10 cellular contexts compared by ENCODE assay signal in genomic region chr10:6053816-6054581, GRCh38. TPM values are rescaled to one million over a fixed set of nuclear protein-coding genes. Genes with fewer than 3 reads are reported as not detected.
DNase-seq lines count a peak whose midpoint lies in the region; ATAC-seq lines count a peak whose summit lies in the region.
"Had no signal": no experiment of that assay in that cellular context is flagged by ENCODE, and none has a peak within 500 bp of the region (broad histone marks: within the 10 kb centered on the region; RNA-seq: fewer than 3 reads in every experiment).

No MANE protein-coding gene starts in this region.

- H3K27ac ChIP-seq in stomach smooth muscle (ENCODE audit: low read length) = peak overlapping the region; percentile 24

- H3K36me3 ChIP-seq in stomach smooth muscle (ENCODE audit: control insufficient read depth in 2 of 2, insufficient read depth in 2 of 2, low read length in 2 of 2) = no peaks in the 10 kb centered on the region

- peaks cover 9% of the 10 kb centered on the region for H3K4me1 ChIP-seq in stomach smooth muscle (ENCODE audit: control insufficient read depth, insufficient read depth, low read length)

- peaks cover 79% of the 10 kb centered on the region for H3K4me1 Mint-ChIP-seq in activated CD4-positive, alpha-beta T cell treated with anti-CD3 and anti-CD28 coated beads, Interleukin-2, amount 10 ng/mL, durations not matched to agents 24 days and 14 days
- peaks cover 90% of the 10 kb centered on the region for H3K4me1 Mint-ChIP-seq in activated T-helper 1 cell treated with anti-CD3 and anti-CD28 coated beads, Interleukin-12 subunit alpha, Interleukin-12 subunit beta, Interleukin-2, Interleukin-4 antibody, amounts not matched to agents 30 ng/mL and 10 ng/mL and 1 ng/mL, durations not matched to agents 14 hours and 24 hours and 36 hours (ENCODE audit: low read depth)

- H3K36me3 Mint-ChIP-seq in activated CD4-positive, alpha-beta T cell treated with anti-CD3 and anti-CD28 coated beads, Interleukin-2, amount 10 ng/mL, durations not matched to agents 24 days and 14 days (ENCODE audit: low read depth) = peaks cover 85% of the 10 kb centered on the region
- H3K36me3 Mint-ChIP-seq in activated T-helper 1 cell treated with anti-CD3 and anti-CD28 coated beads, Interleukin-12 subunit alpha, Interleukin-12 subunit beta, Interleukin-2, Interleukin-4 antibody, amounts not matched to agents 30 ng/mL and 10 ng/mL and 1 ng/mL, durations not matched to agents 14 hours and 24 hours and 36 hours (ENCODE audit: low read depth) = peaks cover 83% of the 10 kb centered on the region

- no peak overlapping the region for H3K9ac ChIP-seq in stomach smooth muscle (ENCODE audit: low read length in 2 of 2)

- ATAC-seq in GM18519 (IDR thresholded peaks at IDR 0.05; ENCODE audit: low FRiP score, unreplicated experiment) (no peak), HG02973 (IDR thresholded peaks at IDR 0.05; ENCODE audit: unreplicated experiment) (no peak), HG03025 (IDR thresholded peaks at IDR 0.05; ENCODE audit: low FRiP score, unreplicated experiment) (no peak)
- ATAC-seq: Panc1 had no signal

- no peaks in the 10 kb centered on the region for H3K27me3 Mint-ChIP-seq in activated CD4-positive, alpha-beta T cell treated with anti-CD3 and anti-CD28 coated beads, Interleukin-2, amount 10 ng/mL, durations not matched to agents 24 days and 14 days
- H3K27me3 Mint-ChIP-seq in activated T-helper 1 cell treated with anti-CD3 and anti-CD28 coated beads, Interleukin-12 subunit alpha, Interleukin-12 subunit beta, Interleukin-2, Interleukin-4 antibody, amounts not matched to agents 30 ng/mL and 10 ng/mL and 1 ng/mL, durations not matched to agents 14 hours and 24 hours and 36 hours (ENCODE audit: insufficient read depth) = no peaks in the 10 kb centered on the region

- peak overlapping the region; percentile 87 for H3K4me3 Mint-ChIP-seq in activated CD4-positive, alpha-beta T cell treated with anti-CD3 and anti-CD28 coated beads, Interleukin-2, amount 10 ng/mL, durations not matched to agents 24 days and 14 days
- peak overlapping the region; percentile 84 for H3K4me3 Mint-ChIP-seq in activated T-helper 1 cell treated with anti-CD3 and anti-CD28 coated beads, Interleukin-12 subunit alpha, Interleukin-12 subunit beta, Interleukin-2, Interleukin-4 antibody, amounts not matched to agents 30 ng/mL and 10 ng/mL and 1 ng/mL, durations not matched to agents 14 hours and 24 hours and 36 hours

- intact Hi-C loops in activated CD4-positive, alpha-beta T cell treated with anti-CD3 and anti-CD28 coated beads, Interleukin-2, amount 10 ng/mL, durations not matched to agents 24 days and 14 days (cut with micrococcal nuclease) = loop anchor here (1.0 to 10.0 kb wide), 6 partner anchors 9 to 541 kb away; partner anchors contain the start of gene ANKRD16
- intact Hi-C loops in activated T-helper 1 cell treated with anti-CD3 and anti-CD28 coated beads, Interleukin-12 subunit alpha, Interleukin-12 subunit beta, Interleukin-2, Interleukin-4 antibody, amounts not matched to agents 30 ng/mL and 10 ng/mL and 1 ng/mL, durations not matched to agents 14 hours and 24 hours and 36 hours (cut with micrococcal nuclease) = loop anchor here (1.0 to 10.0 kb wide), 6 partner anchors 9 to 609 kb away; partner anchors contain the start of genes GDI2 and PRKCQ

- no peaks in the 10 kb centered on the region for H3K27me3 ChIP-seq in stomach smooth muscle (ENCODE audit: control insufficient read depth in 1 of 2, insufficient read depth in 2 of 2, low read length in 2 of 2)

- no peaks in the 10 kb centered on the region for H3K9me3 Mint-ChIP-seq in activated CD4-positive, alpha-beta T cell treated with anti-CD3 and anti-CD28 coated beads, Interleukin-2, amount 10 ng/mL, durations not matched to agents 24 days and 14 days
- no peaks in the 10 kb centered on the region for H3K9me3 Mint-ChIP-seq in activated T-helper 1 cell treated with anti-CD3 and anti-CD28 coated beads, Interleukin-12 subunit alpha, Interleukin-12 subunit beta, Interleukin-2, Interleukin-4 antibody, amounts not matched to agents 30 ng/mL and 10 ng/mL and 1 ng/mL, durations not matched to agents 14 hours and 24 hours and 36 hours

- H3K4me3 ChIP-seq in stomach smooth muscle (ENCODE audit: low read length in 2 of 2) = no peak overlapping the region

- H3K27ac Mint-ChIP-seq in activated CD4-positive, alpha-beta T cell treated with anti-CD3 and anti-CD28 coated beads, Interleukin-2, amount 10 ng/mL, durations not matched to agents 24 days and 14 days = peak overlapping the region; percentile 96
- peak overlapping the region; percentile 99 for H3K27ac Mint-ChIP-seq in activated T-helper 1 cell treated with anti-CD3 and anti-CD28 coated beads, Interleukin-12 subunit alpha, Interleukin-12 subunit beta, Interleukin-2, Interleukin-4 antibody, amounts not matched to agents 30 ng/mL and 10 ng/mL and 1 ng/mL, durations not matched to agents 14 hours and 24 hours and 36 hours

- no peaks in the 10 kb centered on the region for H3K9me3 ChIP-seq in stomach smooth muscle (ENCODE audit: control insufficient read depth in 2 of 2, low read length in 2 of 2)

- DNase-seq in activated CD4-positive, alpha-beta T cell treated with anti-CD3 and anti-CD28 coated beads, Interleukin-2, amount 10 ng/mL, durations not matched to agents 24 days and 14 days = peak; percentile 73
- no peak for DNase-seq in activated CD4-positive, alpha-beta T cell treated with anti-CD3 and anti-CD28 coated beads, Interleukin-2, amount 50 U/mL, for 1 hour
- no peak for DNase-seq in activated T-helper 1 cell treated with anti-CD3 and anti-CD28 coated beads, Interleukin-12 subunit alpha, Interleukin-12 subunit beta, Interleukin-2, Interleukin-4 antibody, amounts not matched to agents 30 ng/mL and 10 ng/mL and 1 ng/mL, durations not matched to agents 14 hours and 24 hours and 36 hours (ENCODE audit: low spot score)
- peak; percentile 52 for DNase-seq in kidney glomerular epithelial cell (lab: John Stamatoyannopoulos, UW)
- DNase-seq: IMR-90 had no signal

RNA-seq across cellular contexts. Expression of gene IL2RA, which starts 8.2 kb away (rescaled TPM):
- 965 and 989 TPM in 2 replicates for total RNA-seq in activated CD4-positive, alpha-beta T cell treated with anti-CD3 and anti-CD28 coated beads, Interleukin-2, amount 10 ng/mL, durations not matched to agents 24 days and 14 days
- total RNA-seq in activated T-helper 1 cell treated with anti-CD3 and anti-CD28 coated beads, Interleukin-12 subunit alpha, Interleukin-12 subunit beta, Interleukin-2, Interleukin-4 antibody, amounts not matched to agents 30 ng/mL and 10 ng/mL and 1 ng/mL, durations not matched to agents 14 hours and 24 hours and 36 hours = 1,237 and 1,254 TPM in 2 replicates
- total RNA-seq: IMR-90 had no signal

RNA-seq across cellular contexts. Expression of gene RBM17, which starts 34.8 kb away (rescaled TPM):
- total RNA-seq in activated CD4-positive, alpha-beta T cell treated with anti-CD3 and anti-CD28 coated beads, Interleukin-2, amount 10 ng/mL, durations not matched to agents 24 days and 14 days = 258 and 262 TPM in 2 replicates
- total RNA-seq in activated T-helper 1 cell treated with anti-CD3 and anti-CD28 coated beads, Interleukin-12 subunit alpha, Interleukin-12 subunit beta, Interleukin-2, Interleukin-4 antibody, amounts not matched to agents 30 ng/mL and 10 ng/mL and 1 ng/mL, durations not matched to agents 14 hours and 24 hours and 36 hours = 265 and 283 TPM in 2 replicates

Comparison
In these comparisons a context has a peak if more than half of its experiments do, and no peak if none do; other contexts are left out.
1. DNase-seq: peak in activated CD4-positive, alpha-beta T cell treated with anti-CD3 and anti-CD28 coated beads, Interleukin-2, amount 10 ng/mL, durations not matched to agents 24 days and 14 days (single experiment) and kidney glomerular epithelial cell (single experiment); none in activated CD4-positive, alpha-beta T cell treated with anti-CD3 and anti-CD28 coated beads, Interleukin-2, amount 50 U/mL, for 1 hour (single experiment) and activated T-helper 1 cell treated with anti-CD3 and anti-CD28 coated beads, Interleukin-12 subunit alpha, Interleukin-12 subunit beta, Interleukin-2, Interleukin-4 antibody, amounts not matched to agents 30 ng/mL and 10 ng/mL and 1 ng/mL, durations not matched to agents 14 hours and 24 hours and 36 hours (single experiment).